ENCODE assay signal across 11 cellular contexts in genomic region chr7:47458057-47458456, GRCh38.
A peak's percentile ranks its signal among the peaks of the same experiment; 100 is the strongest.
DNase-seq lines count a peak whose midpoint lies in the region; ATAC-seq, FAIRE-seq and TF ChIP-seq lines count a peak whose summit lies in the region.
"Had no signal": no experiment of that assay in that cellular context is flagged by ENCODE, and none has a peak within 500 bp of the region (broad histone marks: within the 10 kb centered on the region; RNA-seq: fewer than 3 reads in every experiment).

No MANE protein-coding gene starts in this region.

- no peak overlapping the region for H4K91ac ChIP-seq in H1 (replicated peaks; ENCODE audit: insufficient read length, low read length)

- no peak overlapping the region for H3K9ac ChIP-seq in H1 (replicated peaks in 1 of 4; ENCODE audit: extremely low read depth in 1 of 4, low read depth in 3 of 4, low read length in 3 of 4)

- H3K23me2 ChIP-seq in H1 (ENCODE audit: low read depth, low read length) = no peaks in the 10 kb centered on the region

- H3K79me2 ChIP-seq in H1 (ENCODE audit: control insufficient read depth in 1 of 2, insufficient read depth in 2 of 2, low read length in 2 of 2) = no peaks in the 10 kb centered on the region; a peak in 1 of 4 replicates

- ATAC-seq in GM21717 (IDR thresholded peaks at IDR 0.05; ENCODE audit: unreplicated experiment) = no peak

- POLR2A ChIA-PET in AG04449 (lab: Yijun Ruan, JAX) = no interaction called here
- POLR2A ChIA-PET in H1 (lab: Charles Lee; ENCODE audit: partially characterized antibody) = interaction anchor here (1.3 kb wide), 1 partner anchor 23 kb away, joined by 3 read pairs; no protein-coding TSS in a partner anchor

- H3K9me3 ChIP-seq in H1 (ENCODE audit: insufficient read depth in 2 of 2, low read depth in 1 of 2, low read length in 1 of 2) (no peaks in the 10 kb centered on the region; a peak in 1 of 4 replicates), sigmoid colon (no peaks in the 10 kb centered on the region)
- H3K9me3 ChIP-seq: BE2C had no signal

- FAIRE-seq in H1 (lab: Jason Lieb, UNC) = no peak

- H2BK5ac ChIP-seq in H1 (ENCODE audit: low read depth, low read length) = no peak overlapping the region

- H4K5ac ChIP-seq in H1 (ENCODE audit: insufficient read length, low read depth, low read length) = no peak overlapping the region

- H3K23ac ChIP-seq in H1 (ENCODE audit: insufficient read length) = no peak overlapping the region

- H2BK12ac ChIP-seq in H1 (ENCODE audit: low read depth, low read length) = no peak overlapping the region; the same call in 1 of the 2 replicates

- no peak overlapping the region for H3K4me2 ChIP-seq in H1 (ENCODE audit: insufficient read depth in 1 of 2, low read depth in 2 of 2, low read length in 2 of 2)

- TF ChIP-seq EP300 in Ishikawa (IDR thresholded peaks at IDR 0.05; ENCODE audit: borderline replicate concordance) (no peak), H1 (IDR thresholded peaks at IDR 0.05; ENCODE audit: borderline replicate concordance in 1 of 2, low read depth in 2 of 2, low read length in 2 of 2) (no peak), sigmoid colon (IDR thresholded peaks at IDR 0.05) (no peak)

- H2AFZ ChIP-seq in H1 (ENCODE audit: low read length) = no peak overlapping the region

- H4K20me1 ChIP-seq in H1 (replicated peaks in 1 of 2; ENCODE audit: control insufficient read depth in 1 of 2, insufficient read depth in 2 of 2, low read length in 2 of 2) = peaks cover 0 to 6% of the 10 kb centered on the region in 2 experiments

- TF ChIP-seq CTCF in AG04449 (IDR thresholded peaks at IDR 0.05; ENCODE audit: insufficient read depth, low read length, missing control alignments) (no peak), H1 (IDR thresholded peaks at IDR 0.05; ENCODE audit: control extremely low read depth in 1 of 3, insufficient read depth in 1 of 3, low read depth in 1 of 3, low read length in 3 of 3) (no peak), sigmoid colon (IDR thresholded peaks at IDR 0.05) (no peak)

- H3K27ac ChIP-seq in H1 (ENCODE audit: low read depth, low read length) (no peak overlapping the region), sigmoid colon (peak overlapping the region in 1 of 4 donors; percentile 0)

- H2AK5ac ChIP-seq in H1 (ENCODE audit: low read depth, low read length) = no peak overlapping the region

- 89% methylated on average over 5 of the region's 5 CpGs; no CpG with 5 or more reads in 1 of the 2 experiments for WGBS in H1 (ENCODE audit: extremely low coverage in 1 of 2, insufficient coverage in 1 of 2, insufficient read length in 1 of 2, insufficient replicate concordance in 2 of 2, low coverage in 1 of 2, low lambda C conversion rate in 2 of 2, missing lambda C conversion rate in 1 of 2), 2 experiments
- WGBS in sigmoid colon, 2 donors = 33 to 66% methylated on average over 5 of the region's 5 CpGs

- H3K36me3 ChIP-seq in H1 (ENCODE audit: control insufficient read depth in 2 of 4, insufficient read depth in 4 of 4, low read length in 3 of 4) = no peaks in the 10 kb centered on the region; a peak in 1 of 8 replicates
- H3K36me3 ChIP-seq in sigmoid colon = no peaks in the 10 kb centered on the region
- H3K36me3 ChIP-seq: BE2C had no signal

- H3K56ac ChIP-seq in H1 (replicated peaks; ENCODE audit: insufficient read length, low read depth, low read length) = no peak overlapping the region

- H3K27me3 ChIP-seq in H1 (replicated peaks in 1 of 4; ENCODE audit: control insufficient read depth in 3 of 4, extremely low read depth in 1 of 4, insufficient read depth in 3 of 4, low read length in 3 of 4) (no peaks in the 10 kb centered on the region), sigmoid colon (no peaks in the 10 kb centered on the region)
- H3K27me3 ChIP-seq: BE2C had no signal

- no peak overlapping the region for H2BK120ac ChIP-seq in H1 (replicated peaks; ENCODE audit: low read depth, low read length)

- no peak overlapping the region for H3K4me3 ChIP-seq in AG04449 (ENCODE audit: low read depth, low read length)
- no peak overlapping the region for H3K4me3 ChIP-seq in H1 (ENCODE audit: extremely low read depth in 1 of 4, insufficient read depth in 2 of 4, low read depth in 3 of 4, low read length in 4 of 4)
- no peak overlapping the region for H3K4me3 ChIP-seq in sigmoid colon

- no peak overlapping the region for H2BK20ac ChIP-seq in H1 (ENCODE audit: low read length)

- H3K4me1 ChIP-seq in H1 (replicated peaks in 1 of 4; ENCODE audit: control insufficient read depth in 3 of 4, insufficient read depth in 4 of 4, low read length in 3 of 4) (peaks cover 0 to 19% (median 7%) of the 10 kb centered on the region in 4 experiments; a peak in 6 of 7 replicates), sigmoid colon (peaks cover 0 to 52% (median 38%) of the 10 kb centered on the region in 4 donors)
- H3K4me1 ChIP-seq: BE2C had no signal

- H3K79me1 ChIP-seq in H1 (ENCODE audit: low read depth, low read length) = no peaks in the 10 kb centered on the region; the same call in none of the 2 replicates

- no peak overlapping the region for H3K18ac ChIP-seq in H1 (ENCODE audit: extremely low read depth, low read length)

- CTCF ChIA-PET in AG04449 (lab: Yijun Ruan, JAX) = interaction anchor here (2.1 kb wide), 1 partner anchor 192 kb away, joined by 5 read pairs; no protein-coding TSS in a partner anchor
- CTCF ChIA-PET in H1 (lab: Charles Lee; ENCODE audit: partially characterized antibody) = interaction anchor here (0.6 to 2.3 kb wide), 6 partner anchors 10 to 238 kb away, joined by 3 to 7 read pairs (median 4); no protein-coding TSS in a partner anchor

- TF ChIP-seq POLR2A in H1 (IDR thresholded peaks at IDR 0.05; ENCODE audit: control extremely low read depth in 1 of 2, low read depth in 2 of 2, low read length in 2 of 2) = no peak
- no peak for TF ChIP-seq POLR2A in sigmoid colon (IDR thresholded peaks at IDR 0.05)

- H3K14ac ChIP-seq in H1 (ENCODE audit: insufficient read length) = no peak overlapping the region

- peak; percentile 36 for DNase-seq in AG04449 (ENCODE audit: low read depth, low spot score)
- no peak for DNase-seq in H1 (ENCODE audit: low read depth in 1 of 2, low spot score in 2 of 2)
- DNase-seq in mesenteric fat pad (ENCODE audit: low spot score) = peak; percentile 90
- no peak for DNase-seq in stimulated activated naive CD4-positive, alpha-beta T cell treated with Interleukin-2 at 50 U/mL for 16 hours (lab: John Stamatoyannopoulos, UW)
- DNase-seq in NCI-H128 (lab: John Stamatoyannopoulos, UW; ENCODE audit: unreplicated experiment) = no peak
- DNase-seq in sigmoid colon = no peak
- DNase-seq: amniotic stem cell, BE2C, NCI-H2029 had no signal

- peak overlapping the region; percentile 7; the same call in 1 of the 2 replicates for H4K8ac ChIP-seq in H1 (ENCODE audit: extremely low read depth, insufficient read depth, low read length)

- H2BK15ac ChIP-seq in H1 (ENCODE audit: low read length) = no peak overlapping the region

- intact Hi-C loops in sigmoid colon (cut with DNase I) = no loop called here

- TF ChIP-seq RAD21 in Ishikawa (IDR thresholded peaks at IDR 0.05; ENCODE audit: low read depth) = no peak
- no peak for TF ChIP-seq RAD21 in H1 (IDR thresholded peaks at IDR 0.05 in 1 of 2, conservative IDR thresholded peaks at IDR 0.05 in 1 of 2; ENCODE audit: low read depth in 2 of 2, low read length in 2 of 2)

- H3K4ac ChIP-seq in H1 (replicated peaks; ENCODE audit: insufficient read length, low read depth, low read length) = no peak overlapping the region

TF ChIP-seq in Ishikawa, 13 proteins besides CTCF, POLR2A, EP300 and RAD21 (continues in another document):
- TF ChIP-seq MAX (IDR thresholded peaks at IDR 0.05) (no peak), EGR1 (IDR thresholded peaks at IDR 0.05) (peak; percentile 65)

TF ChIP-seq in H1, 55 proteins besides CTCF, POLR2A, EP300 and RAD21:
- no peak for TF ChIP-seq NRF1 (IDR thresholded peaks at IDR 0.05; ENCODE audit: low read depth, low read length)
- TF ChIP-seq EGR1 (IDR thresholded peaks at IDR 0.05; ENCODE audit: borderline replicate concordance, low read depth, low read length) = no peak
- no peak for TF ChIP-seq SIN3A (conservative IDR thresholded peaks at IDR 0.05 in 1 of 2, IDR thresholded peaks at IDR 0.05 in 1 of 2; ENCODE audit: low read depth in 1 of 2, low read length in 2 of 2)
- no peak for TF ChIP-seq FOSL1 (IDR thresholded peaks at IDR 0.05; ENCODE audit: insufficient read depth, low read depth, low read length)
- TF ChIP-seq TAF7 (optimal IDR thresholded peaks at IDR 0.05; ENCODE audit: borderline replicate concordance, low read depth, low read length) = no peak
- no peak for TF ChIP-seq NANOG (IDR thresholded peaks at IDR 0.05; ENCODE audit: insufficient read depth, low read depth, low read length, poor library complexity, severe bottlenecking)
- TF ChIP-seq ATF3 (IDR thresholded peaks at IDR 0.05; ENCODE audit: insufficient read depth, low read depth, low read length) = no peak
- TF ChIP-seq RNF2 (IDR thresholded peaks at IDR 0.05; ENCODE audit: borderline replicate concordance, low read depth, low read length, missing control alignments, poor library complexity, severe bottlenecking) = no peak

Comparison
In these comparisons a context has a peak if more than half of its experiments do, and no peak if none do; other contexts are left out.
1. DNase-seq: peak in AG04449 (single experiment) and mesenteric fat pad (single experiment); none in H1 (0 of 2), stimulated activated naive CD4-positive, alpha-beta T cell treated with Interleukin-2 at 50 U/mL for 16 hours (single experiment), NCI-H128 (single experiment) and sigmoid colon (single experiment).